ENCODE assay signal across 1 cellular context in genomic region chr18:22189431-22189830, GRCh38.
TF ChIP-seq lines count a peak whose summit lies in the region.

No MANE protein-coding gene starts in this region.

TF ChIP-seq in IMR-90, 13 proteins besides CTCF, POLR2A, EP300 and RAD21:
- TF ChIP-seq ELK1 (IDR thresholded peaks at IDR 0.05; ENCODE audit: borderline replicate concordance, low read depth, low read length): no peak
- TF ChIP-seq CEBPB (IDR thresholded peaks at IDR 0.05; ENCODE audit: low read depth, low read length): peak; percentile 67
TF ChIP-seq in IMR-90: peak in this region for 1.
